ENCODE assay signal across 1 cellular context in the genomic region with DNA sequence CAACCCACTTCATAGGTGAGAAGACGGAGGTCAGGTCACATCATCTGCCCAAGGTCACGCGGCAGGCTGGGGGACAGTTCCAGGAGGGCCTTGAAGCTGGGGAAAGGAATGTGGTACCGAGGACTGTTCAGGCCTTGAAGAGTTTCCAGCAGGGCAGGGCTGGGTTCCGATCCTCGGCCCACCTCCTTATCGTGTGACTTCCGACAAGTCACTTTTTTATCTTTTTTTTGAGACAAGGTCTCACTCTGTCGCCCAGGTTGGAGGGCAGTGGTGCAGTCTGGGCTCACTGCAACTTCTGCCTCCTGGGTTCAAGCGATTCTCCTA.
TF ChIP-seq lines count a peak whose summit lies in the region.

No MANE protein-coding gene starts in this region.

TF ChIP-seq in GM12878, 131 proteins besides CTCF, POLR2A, EP300 and RAD21:
- no peak for TF ChIP-seq CBX5 (IDR thresholded peaks at IDR 0.05; ENCODE audit: low read depth)
- no peak for TF ChIP-seq POLR2AphosphoS5 (IDR thresholded peaks at IDR 0.05; ENCODE audit: low read length)
- TF ChIP-seq YY1 (IDR thresholded peaks at IDR 0.05; ENCODE audit: low read depth, low read length) = no peak
- TF ChIP-seq MTA2 (IDR thresholded peaks at IDR 0.05; ENCODE audit: low read depth) = no peak
- TF ChIP-seq FOS (IDR thresholded peaks at IDR 0.05; ENCODE audit: borderline replicate concordance, extremely low read depth, insufficient read length) = no peak
- TF ChIP-seq, protein P1, sequence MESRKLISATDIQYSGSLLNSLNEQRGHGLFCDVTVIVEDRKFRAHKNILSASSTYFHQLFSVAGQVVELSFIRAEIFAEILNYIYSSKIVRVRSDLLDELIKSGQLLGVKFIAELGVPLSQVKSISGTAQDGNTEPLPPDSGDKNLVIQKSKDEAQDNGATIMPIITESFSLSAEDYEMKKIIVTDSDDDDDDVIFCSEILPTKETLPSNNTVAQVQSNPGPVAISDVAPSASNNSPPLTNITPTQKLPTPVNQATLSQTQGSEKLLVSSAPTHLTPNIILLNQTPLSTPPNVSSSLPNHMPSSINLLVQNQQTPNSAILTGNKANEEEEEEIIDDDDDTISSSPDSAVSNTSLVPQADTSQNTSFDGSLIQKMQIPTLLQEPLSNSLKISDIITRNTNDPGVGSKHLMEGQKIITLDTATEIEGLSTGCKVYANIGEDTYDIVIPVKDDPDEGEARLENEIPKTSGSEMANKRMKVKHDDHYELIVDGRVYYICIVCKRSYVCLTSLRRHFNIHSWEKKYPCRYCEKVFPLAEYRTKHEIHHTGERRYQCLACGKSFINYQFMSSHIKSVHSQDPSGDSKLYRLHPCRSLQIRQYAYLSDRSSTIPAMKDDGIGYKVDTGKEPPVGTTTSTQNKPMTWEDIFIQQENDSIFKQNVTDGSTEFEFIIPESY (IDR thresholded peaks at IDR 0.05) = no peak
- TF ChIP-seq HCFC1 (IDR thresholded peaks at IDR 0.05; ENCODE audit: low read length) = no peak
- TF ChIP-seq, protein P2, sequence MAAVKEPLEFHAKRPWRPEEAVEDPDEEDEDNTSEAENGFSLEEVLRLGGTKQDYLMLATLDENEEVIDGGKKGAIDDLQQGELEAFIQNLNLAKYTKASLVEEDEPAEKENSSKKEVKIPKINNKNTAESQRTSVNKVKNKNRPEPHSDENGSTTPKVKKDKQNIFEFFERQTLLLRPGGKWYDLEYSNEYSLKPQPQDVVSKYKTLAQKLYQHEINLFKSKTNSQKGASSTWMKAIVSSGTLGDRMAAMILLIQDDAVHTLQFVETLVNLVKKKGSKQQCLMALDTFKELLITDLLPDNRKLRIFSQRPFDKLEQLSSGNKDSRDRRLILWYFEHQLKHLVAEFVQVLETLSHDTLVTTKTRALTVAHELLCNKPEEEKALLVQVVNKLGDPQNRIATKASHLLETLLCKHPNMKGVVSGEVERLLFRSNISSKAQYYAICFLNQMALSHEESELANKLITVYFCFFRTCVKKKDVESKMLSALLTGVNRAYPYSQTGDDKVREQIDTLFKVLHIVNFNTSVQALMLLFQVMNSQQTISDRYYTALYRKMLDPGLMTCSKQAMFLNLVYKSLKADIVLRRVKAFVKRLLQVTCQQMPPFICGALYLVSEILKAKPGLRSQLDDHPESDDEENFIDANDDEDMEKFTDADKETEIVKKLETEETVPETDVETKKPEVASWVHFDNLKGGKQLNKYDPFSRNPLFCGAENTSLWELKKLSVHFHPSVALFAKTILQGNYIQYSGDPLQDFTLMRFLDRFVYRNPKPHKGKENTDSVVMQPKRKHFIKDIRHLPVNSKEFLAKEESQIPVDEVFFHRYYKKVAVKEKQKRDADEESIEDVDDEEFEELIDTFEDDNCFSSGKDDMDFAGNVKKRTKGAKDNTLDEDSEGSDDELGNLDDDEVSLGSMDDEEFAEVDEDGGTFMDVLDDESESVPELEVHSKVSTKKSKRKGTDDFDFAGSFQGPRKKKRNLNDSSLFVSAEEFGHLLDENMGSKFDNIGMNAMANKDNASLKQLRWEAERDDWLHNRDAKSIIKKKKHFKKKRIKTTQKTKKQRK (IDR thresholded peaks at IDR 0.05; ENCODE audit: low read depth, low read length) = no peak
- TF ChIP-seq TCF12 (IDR thresholded peaks at IDR 0.05; ENCODE audit: low read depth, low read length) = no peak
- TF ChIP-seq, protein P3, sequence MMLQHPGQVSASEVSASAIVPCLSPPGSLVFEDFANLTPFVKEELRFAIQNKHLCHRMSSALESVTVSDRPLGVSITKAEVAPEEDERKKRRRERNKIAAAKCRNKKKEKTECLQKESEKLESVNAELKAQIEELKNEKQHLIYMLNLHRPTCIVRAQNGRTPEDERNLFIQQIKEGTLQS (IDR thresholded peaks at IDR 0.05; ENCODE audit: borderline replicate concordance, extremely low read depth, low read depth, low read length) = no peak
- TF ChIP-seq ZSCAN29 (IDR thresholded peaks at IDR 0.05) = no peak
- no peak for TF ChIP-seq SMAD1 (IDR thresholded peaks at IDR 0.05; ENCODE audit: low read depth, partially characterized antibody)
- TF ChIP-seq SMARCA5 (IDR thresholded peaks at IDR 0.05) = no peak
- TF ChIP-seq, protein P4, sequence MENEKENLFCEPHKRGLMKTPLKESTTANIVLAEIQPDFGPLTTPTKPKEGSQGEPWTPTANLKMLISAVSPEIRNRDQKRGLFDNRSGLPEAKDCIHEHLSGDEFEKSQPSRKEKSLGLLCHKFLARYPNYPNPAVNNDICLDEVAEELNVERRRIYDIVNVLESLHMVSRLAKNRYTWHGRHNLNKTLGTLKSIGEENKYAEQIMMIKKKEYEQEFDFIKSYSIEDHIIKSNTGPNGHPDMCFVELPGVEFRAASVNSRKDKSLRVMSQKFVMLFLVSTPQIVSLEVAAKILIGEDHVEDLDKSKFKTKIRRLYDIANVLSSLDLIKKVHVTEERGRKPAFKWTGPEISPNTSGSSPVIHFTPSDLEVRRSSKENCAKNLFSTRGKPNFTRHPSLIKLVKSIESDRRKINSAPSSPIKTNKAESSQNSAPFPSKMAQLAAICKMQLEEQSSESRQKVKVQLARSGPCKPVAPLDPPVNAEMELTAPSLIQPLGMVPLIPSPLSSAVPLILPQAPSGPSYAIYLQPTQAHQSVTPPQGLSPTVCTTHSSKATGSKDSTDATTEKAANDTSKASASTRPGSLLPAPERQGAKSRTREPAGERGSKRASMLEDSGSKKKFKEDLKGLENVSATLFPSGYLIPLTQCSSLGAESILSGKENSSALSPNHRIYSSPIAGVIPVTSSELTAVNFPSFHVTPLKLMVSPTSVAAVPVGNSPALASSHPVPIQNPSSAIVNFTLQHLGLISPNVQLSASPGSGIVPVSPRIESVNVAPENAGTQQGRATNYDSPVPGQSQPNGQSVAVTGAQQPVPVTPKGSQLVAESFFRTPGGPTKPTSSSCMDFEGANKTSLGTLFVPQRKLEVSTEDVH (IDR thresholded peaks at IDR 0.05; ENCODE audit: low read depth, partially characterized antibody) = no peak
- TF ChIP-seq ESRRA (IDR thresholded peaks at IDR 0.05; ENCODE audit: low read length) = no peak
- TF ChIP-seq, protein P5, sequence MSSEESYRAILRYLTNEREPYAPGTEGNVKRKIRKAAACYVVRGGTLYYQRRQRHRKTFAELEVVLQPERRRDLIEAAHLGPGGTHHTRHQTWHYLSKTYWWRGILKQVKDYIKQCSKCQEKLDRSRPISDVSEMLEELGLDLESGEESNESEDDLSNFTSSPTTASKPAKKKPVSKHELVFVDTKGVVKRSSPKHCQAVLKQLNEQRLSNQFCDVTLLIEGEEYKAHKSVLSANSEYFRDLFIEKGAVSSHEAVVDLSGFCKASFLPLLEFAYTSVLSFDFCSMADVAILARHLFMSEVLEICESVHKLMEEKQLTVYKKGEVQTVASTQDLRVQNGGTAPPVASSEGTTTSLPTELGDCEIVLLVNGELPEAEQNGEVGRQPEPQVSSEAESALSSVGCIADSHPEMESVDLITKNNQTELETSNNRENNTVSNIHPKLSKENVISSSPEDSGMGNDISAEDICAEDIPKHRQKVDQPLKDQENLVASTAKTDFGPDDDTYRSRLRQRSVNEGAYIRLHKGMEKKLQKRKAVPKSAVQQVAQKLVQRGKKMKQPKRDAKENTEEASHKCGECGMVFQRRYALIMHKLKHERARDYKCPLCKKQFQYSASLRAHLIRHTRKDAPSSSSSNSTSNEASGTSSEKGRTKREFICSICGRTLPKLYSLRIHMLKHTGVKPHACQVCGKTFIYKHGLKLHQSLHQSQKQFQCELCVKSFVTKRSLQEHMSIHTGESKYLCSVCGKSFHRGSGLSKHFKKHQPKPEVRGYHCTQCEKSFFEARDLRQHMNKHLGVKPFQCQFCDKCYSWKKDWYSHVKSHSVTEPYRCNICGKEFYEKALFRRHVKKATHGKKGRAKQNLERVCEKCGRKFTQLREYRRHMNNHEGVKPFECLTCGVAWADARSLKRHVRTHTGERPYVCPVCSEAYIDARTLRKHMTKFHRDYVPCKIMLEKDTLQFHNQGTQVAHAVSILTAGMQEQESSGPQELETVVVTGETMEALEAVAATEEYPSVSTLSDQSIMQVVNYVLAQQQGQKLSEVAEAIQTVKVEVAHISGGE (CRISPR knock-in tag; IDR thresholded peaks at IDR 0.05) = no peak
